Comparison of ENCODE assay signal across 19 cellular contexts in genomic region chr14:56998728-56999127, GRCh38.
"Had no signal": no experiment of that assay in that cellular context is flagged by ENCODE, and none has a peak within 500 bp of the region (broad histone marks: within the 10 kb centered on the region; RNA-seq: fewer than 3 reads in every experiment).

No MANE protein-coding gene starts in this region.

- H3K4me3 ChIP-seq: coronary artery, esophagus squamous epithelium, lung, pancreas, thoracic aorta had no signal

- H3K27me3 ChIP-seq: brain microvascular endothelial cell, esophagus squamous epithelium, pancreas had no signal

- ATAC-seq: activated T-cell treated with anti-CD3 and anti-CD28 coated beads, Interleukin-2, amount 50 U/mL, for 72 hours; pancreas; stimulated activated effector memory CD8-positive, alpha-beta T cell treated with anti-CD3 and anti-CD28 coated beads, Interleukin-12 subunit alpha, Interleukin-12 subunit beta, amount 100 ng/mL, for 72 hours; T-helper 17 cell had no signal

- H3K27ac Mint-ChIP-seq: activated B cell treated with CpG ODN at 0.5 μM for 24 hours; activated CD4-positive, alpha-beta T cell treated with anti-CD3 and anti-CD28 coated beads, Interleukin-2, amount 10 ng/mL, durations not matched to agents 7 days and 5 days; activated naive CD8-positive, alpha-beta T cell treated with anti-CD3 and anti-CD28 coated beads for 36 hours; activated T-cell treated with anti-CD3 and anti-CD28 coated beads, Interleukin-2, amount 50 U/mL, for 72 hours; stimulated activated effector memory CD8-positive, alpha-beta T cell treated with anti-CD3 and anti-CD28 coated beads, Interleukin-12 subunit alpha, Interleukin-12 subunit beta, amount 100 ng/mL, for 72 hours; T-helper 17 cell had no signal

- DNase-seq: activated B cell treated with CpG ODN at 0.5 μM for 24 hours; activated CD4-positive, alpha-beta T cell treated with anti-CD3 and anti-CD28 coated beads, Interleukin-2, amount 10 ng/mL, durations not matched to agents 7 days and 5 days; activated CD8-positive, alpha-beta memory T cell treated with anti-CD3 and anti-CD28 coated beads, Interleukin-2, amount 50 U/mL, for 48 hours; activated gamma-delta T cell treated with Interleukin-2 at 50 U/mL for 16 hours; activated naive CD8-positive, alpha-beta T cell treated with anti-CD3 and anti-CD28 coated beads for 36 hours; activated T-cell treated with anti-CD3 and anti-CD28 coated beads, Interleukin-2, amount 50 U/mL, for 72 hours; amygdala; brain microvascular endothelial cell; esophagus squamous epithelium; hypothalamus; pancreas; retina; T-helper 17 cell had no signal

- H3K27ac ChIP-seq: brain microvascular endothelial cell, coronary artery, esophagus squamous epithelium, pancreas, thoracic aorta had no signal

- H3K9me3 ChIP-seq: esophagus squamous epithelium, pancreas, thoracic aorta had no signal

- H3K27me3 Mint-ChIP-seq: activated CD4-positive, alpha-beta T cell treated with anti-CD3 and anti-CD28 coated beads, Interleukin-2, amount 10 ng/mL, durations not matched to agents 7 days and 5 days had no signal

- H3K36me3 ChIP-seq: brain microvascular endothelial cell, esophagus squamous epithelium, pancreas, thoracic aorta had no signal

- H3K36me3 Mint-ChIP-seq: activated naive CD8-positive, alpha-beta T cell treated with anti-CD3 and anti-CD28 coated beads for 36 hours; stimulated activated effector memory CD8-positive, alpha-beta T cell treated with anti-CD3 and anti-CD28 coated beads, Interleukin-12 subunit alpha, Interleukin-12 subunit beta, amount 100 ng/mL, for 72 hours had no signal

- H3K4me1 ChIP-seq: esophagus squamous epithelium, pancreas had no signal

- H3K9me3 Mint-ChIP-seq: activated B cell treated with CpG ODN at 0.5 μM for 24 hours; activated CD4-positive, alpha-beta T cell treated with anti-CD3 and anti-CD28 coated beads, Interleukin-2, amount 10 ng/mL, durations not matched to agents 7 days and 5 days; activated naive CD8-positive, alpha-beta T cell treated with anti-CD3 and anti-CD28 coated beads for 36 hours; neural crest cell had no signal

- H3K4me3 Mint-ChIP-seq: activated B cell treated with CpG ODN at 0.5 μM for 24 hours; activated CD4-positive, alpha-beta T cell treated with anti-CD3 and anti-CD28 coated beads, Interleukin-2, amount 10 ng/mL, durations not matched to agents 7 days and 5 days; activated naive CD8-positive, alpha-beta T cell treated with anti-CD3 and anti-CD28 coated beads for 36 hours; activated T-cell treated with anti-CD3 and anti-CD28 coated beads, Interleukin-2, amount 50 U/mL, for 72 hours; central memory CD8-positive, alpha-beta T cell; neural crest cell; stimulated activated effector memory CD8-positive, alpha-beta T cell treated with anti-CD3 and anti-CD28 coated beads, Interleukin-12 subunit alpha, Interleukin-12 subunit beta, amount 100 ng/mL, for 72 hours; T-helper 17 cell had no signal

- H3K4me1 Mint-ChIP-seq: activated B cell treated with CpG ODN at 0.5 μM for 24 hours; activated CD4-positive, alpha-beta T cell treated with anti-CD3 and anti-CD28 coated beads, Interleukin-2, amount 10 ng/mL, durations not matched to agents 7 days and 5 days; activated naive CD8-positive, alpha-beta T cell treated with anti-CD3 and anti-CD28 coated beads for 36 hours; central memory CD8-positive, alpha-beta T cell; stimulated activated effector memory CD8-positive, alpha-beta T cell treated with anti-CD3 and anti-CD28 coated beads, Interleukin-12 subunit alpha, Interleukin-12 subunit beta, amount 100 ng/mL, for 72 hours; T-helper 17 cell had no signal
